8 cellular contexts compared by ENCODE assay signal in genomic region chr6:107116328-107116892, GRCh38. TPM values are rescaled to one million over a fixed set of nuclear protein-coding genes. Genes with fewer than 3 reads are reported as not detected.
DNase-seq lines count a peak whose midpoint lies in the region; ATAC-seq, FAIRE-seq and TF ChIP-seq lines count a peak whose summit lies in the region.

No MANE protein-coding gene starts in this region.

- no peaks in the 10 kb centered on the region for H3K9me3 Mint-ChIP-seq in stimulated activated effector memory CD8-positive, alpha-beta T cell treated with anti-CD3 and anti-CD28 coated beads, Interleukin-12 subunit alpha, Interleukin-12 subunit beta, amount 100 ng/mL, for 72 hours

- H3K27me3 ChIP-seq in HUES6 (ENCODE audit: control insufficient read depth, insufficient read depth, low read length) (no peaks in the 10 kb centered on the region), body of pancreas (no peaks in the 10 kb centered on the region)

- H3K4me3 ChIP-seq in HUES6 (ENCODE audit: low read depth, low read length) (peak overlapping the region; percentile 67), body of pancreas (peak overlapping the region in 1 of 2 donors; percentile 66), kidney (ENCODE audit: low read length in 2 of 2) (peak overlapping the region; percentile 47 to 63)

- peak; percentile 45 for ATAC-seq in body of pancreas
- ATAC-seq in stimulated activated effector memory CD8-positive, alpha-beta T cell treated with anti-CD3 and anti-CD28 coated beads, Interleukin-12 subunit alpha, Interleukin-12 subunit beta, amount 100 ng/mL, for 72 hours, result no peak
- no peak for ATAC-seq in HG03469 (IDR thresholded peaks at IDR 0.05; ENCODE audit: unreplicated experiment)

- 1 to 2% methylated on average over 15 of the region's 15 CpGs for WGBS in body of pancreas, 2 donors

- H3K36me3 Mint-ChIP-seq in stimulated activated effector memory CD8-positive, alpha-beta T cell treated with anti-CD3 and anti-CD28 coated beads, Interleukin-12 subunit alpha, Interleukin-12 subunit beta, amount 100 ng/mL, for 72 hours, result peaks cover 7% of the 10 kb centered on the region

- intact Hi-C loops in body of pancreas (cut with DNase I), result no loop called here
- intact Hi-C loops in kidney (cut with DNase I), result no loop called here

- H3K9me3 ChIP-seq in HUES6 (ENCODE audit: control insufficient read depth, insufficient read depth, low read depth, low read length) (no peaks in the 10 kb centered on the region), body of pancreas (no peaks in the 10 kb centered on the region), kidney (ENCODE audit: control insufficient read depth in 1 of 2, low read length in 2 of 2) (no peaks in the 10 kb centered on the region)

- peak overlapping the region; percentile 71 for H3K4me3 Mint-ChIP-seq in stimulated activated effector memory CD8-positive, alpha-beta T cell treated with anti-CD3 and anti-CD28 coated beads, Interleukin-12 subunit alpha, Interleukin-12 subunit beta, amount 100 ng/mL, for 72 hours

- no peak for FAIRE-seq in kidney (lab: Jason Lieb, UNC)

- peak overlapping the region; percentile 97 for H3K27ac ChIP-seq in HUES6 (ENCODE audit: low read depth, low read length)
- peak overlapping the region; percentile 66 to 94 (median 86) for H3K27ac ChIP-seq in body of pancreas
- H3K27ac ChIP-seq in kidney (ENCODE audit: low read depth in 2 of 2, low read length in 2 of 2), result peak overlapping the region; percentile 51 to 72

- H3K4me1 ChIP-seq in HUES6 (ENCODE audit: control insufficient read depth, insufficient read depth, low read length) (peaks cover 36% of the 10 kb centered on the region), body of pancreas (peaks cover 18% of the 10 kb centered on the region), kidney (ENCODE audit: control insufficient read depth in 1 of 2, insufficient read depth in 1 of 2, low read depth in 1 of 2, low read length in 2 of 2) (peaks cover 5 to 7% of the 10 kb centered on the region in 2 donors)

- no peak overlapping the region for H3K27ac Mint-ChIP-seq in stimulated activated effector memory CD8-positive, alpha-beta T cell treated with anti-CD3 and anti-CD28 coated beads, Interleukin-12 subunit alpha, Interleukin-12 subunit beta, amount 100 ng/mL, for 72 hours

- H3K36me3 ChIP-seq in HUES6 (ENCODE audit: control insufficient read depth, insufficient read depth, low read length) (peaks cover 3% of the 10 kb centered on the region; the same call in 1 of the 2 replicates), body of pancreas (replicated peaks in 1 of 2; ENCODE audit: insufficient read depth in 1 of 2, low read depth in 2 of 2) (no peaks in the 10 kb centered on the region), kidney (ENCODE audit: control insufficient read depth in 1 of 2, insufficient read depth in 2 of 2, low read length in 2 of 2) (no peaks in the 10 kb centered on the region)

- peak; percentile 87 for DNase-seq in DMS153 treated with DMSO at 0.1 percent for 48 hours (lab: John Stamatoyannopoulos, UW; ENCODE audit: unreplicated experiment)
- peak; percentile 85 for DNase-seq in OCI-M1 (lab: John Stamatoyannopoulos, UW)
- DNase-seq in body of pancreas, result peak; percentile 66 to 77 (median 72)
- no peak for DNase-seq in kidney
- DNase-seq in stimulated activated effector memory CD8-positive, alpha-beta T cell treated with anti-CD3 and anti-CD28 coated beads, Interleukin-12 subunit alpha, Interleukin-12 subunit beta, amount 100 ng/mL, for 72 hours (ENCODE audit: low spot score in 2 of 2), result no peak
- DNase-seq in D341Med (ENCODE audit: low spot score), result no peak

- TF ChIP-seq CTCF in body of pancreas (IDR thresholded peaks at IDR 0.05) (no peak), kidney (IDR thresholded peaks at IDR 0.05; ENCODE audit: borderline replicate concordance, extremely low read depth, insufficient read depth) (no peak)

- peak overlapping the region; percentile 96 for H3K9ac ChIP-seq in HUES6 (ENCODE audit: low read length)
- H3K9ac ChIP-seq in kidney (ENCODE audit: low read length in 2 of 2), result peak overlapping the region in 1 of 2 donors; percentile 29

- peaks cover 12% of the 10 kb centered on the region for H3K4me1 Mint-ChIP-seq in stimulated activated effector memory CD8-positive, alpha-beta T cell treated with anti-CD3 and anti-CD28 coated beads, Interleukin-12 subunit alpha, Interleukin-12 subunit beta, amount 100 ng/mL, for 72 hours

- no peak for TF ChIP-seq POLR2A in body of pancreas (IDR thresholded peaks at IDR 0.05)

RNA-seq across cellular contexts. Expression of gene BEND3, which starts 1.1 kb away (rescaled TPM):
- 1 to 10 TPM; 2.1 to 4.0 TPM for total RNA-seq in body of pancreas
- 3.6 TPM for total RNA-seq in kidney
- polyA plus RNA-seq in kidney (ENCODE audit: insufficient read depth, low read depth, low replicate concordance), result 1.1 TPM

Comparison
In these comparisons a context has a peak if more than half of its experiments do, and no peak if none do; other contexts are left out.
1. DNase-seq: peak in DMS153 treated with DMSO at 0.1 percent for 48 hours (single experiment), OCI-M1 (single experiment) and body of pancreas (4 of 4); none in kidney (single experiment), stimulated activated effector memory CD8-positive, alpha-beta T cell treated with anti-CD3 and anti-CD28 coated beads, Interleukin-12 subunit alpha, Interleukin-12 subunit beta, amount 100 ng/mL, for 72 hours (0 of 2) and D341Med (single experiment).
2. Peak in every context shown above with its lines, with median percentiles within 50 percentile points of each other: H3K27ac ChIP-seq.